In genomic region chr11:12088531-12088930, GRCh38 we compare ENCODE assay signal across 1 cellular context.
TF ChIP-seq lines count a peak whose summit lies in the region.

No MANE protein-coding gene starts in this region.

TF ChIP-seq in IMR-90, 13 proteins besides CTCF, POLR2A, EP300 and RAD21 (continued from another document):
- TF ChIP-seq ELK1 (IDR thresholded peaks at IDR 0.05; ENCODE audit: borderline replicate concordance, low read depth, low read length) = no peak
